18 cellular contexts compared by ENCODE assay signal in genomic region chr22:28462041-28462440, GRCh38.
A peak's percentile ranks its signal among the peaks of the same experiment; 100 is the strongest.
DNase-seq lines count a peak whose midpoint lies in the region; ATAC-seq, FAIRE-seq and TF ChIP-seq lines count a peak whose summit lies in the region.
"Had no signal": no experiment of that assay in that cellular context is flagged by ENCODE, and none has a peak within 500 bp of the region (broad histone marks: within the 10 kb centered on the region; RNA-seq: fewer than 3 reads in every experiment).

No MANE protein-coding gene starts in this region.

- FAIRE-seq in HepG2 (lab: Jason Lieb, UNC) (no peak), urothelium cell line (lab: Jason Lieb, UNC) (peak; percentile 66)
- FAIRE-seq: G401.6, GM12892 had no signal

- no peak for TF ChIP-seq CTCF in HepG2 (CRISPR knock-in tag; IDR thresholded peaks at IDR 0.05)
- TF ChIP-seq CTCF in right lobe of liver (IDR thresholded peaks at IDR 0.05): no peak
- TF ChIP-seq CTCF in WTC11 (IDR thresholded peaks at IDR 0.05): no peak

- H3K9me3 Mint-ChIP-seq in WTC11: peaks cover 7% of the 10 kb centered on the region
- H3K9me3 Mint-ChIP-seq: HFFc6 had no signal

- BruUV-seq in HepG2 (replicated peaks; lab: Mats Ljungman, UMichigan): no TSS peak

- ATAC-seq in HepG2 (no peak), right lobe of liver (no peak), WTC11 (no peak), HG02884 (IDR thresholded peaks at IDR 0.05; ENCODE audit: unreplicated experiment) (no peak), GM21619 (IDR thresholded peaks at IDR 0.05; ENCODE audit: unreplicated experiment) (no peak)

- intact Hi-C loops in HepG2 (cut with micrococcal nuclease; ENCODE audit: unreplicated experiment): no loop called here
- intact Hi-C loops in right lobe of liver (cut with DNase I): no loop called here

- H3K27me3 ChIP-seq in HepG2 (ENCODE audit: control insufficient read depth in 1 of 2, insufficient read depth in 2 of 2, low read length in 2 of 2) (no peaks in the 10 kb centered on the region; a peak in 1 of 5 replicates), right lobe of liver (no peaks in the 10 kb centered on the region), Karpas-422 (ENCODE audit: low read length) (no peaks in the 10 kb centered on the region)

- H3K4me3 Mint-ChIP-seq in WTC11: no peak overlapping the region
- H3K4me3 Mint-ChIP-seq: B cell; CD4-positive, alpha-beta memory T cell; HFFc6 had no signal

- no peak overlapping the region for H3K27ac ChIP-seq in HepG2 (ENCODE audit: extremely low read length, insufficient read depth, low read length)
- no peak overlapping the region for H3K27ac ChIP-seq in right lobe of liver
- H3K27ac ChIP-seq in Karpas-422 (ENCODE audit: low read length): no peak overlapping the region

- TF ChIP-seq POLR2A in HepG2 (IDR thresholded peaks at IDR 0.05; ENCODE audit: insufficient read depth in 1 of 2, low read depth in 2 of 2, low read length in 2 of 2) (no peak), right lobe of liver (IDR thresholded peaks at IDR 0.05) (no peak)

- H3K4me1 ChIP-seq in HepG2 (ENCODE audit: insufficient read depth, low read length) (no peaks in the 10 kb centered on the region), right lobe of liver (no peaks in the 10 kb centered on the region), Karpas-422 (ENCODE audit: low read length) (no peaks in the 10 kb centered on the region)

- WGBS in HepG2 (ENCODE audit: low lambda C conversion rate): 95% methylated on average over 1 of the region's 1 CpG
- WGBS in right lobe of liver (ENCODE audit: insufficient coverage, low coverage, low lambda C conversion rate, missing lambda C conversion rate): 93% methylated on average over 1 of the region's 1 CpG

- in situ Hi-C loops in HepG2 (cut with HindIII; ENCODE audit: extremely low pct_ligation_motif_present, low pct_unique_long_range_greater_than_20kb): no loop called here

- POLR2A ChIA-PET in HepG2 (lab: Yijun Ruan, JAX): no interaction called here
- POLR2A ChIA-PET in WTC11 (lab: Charles Lee): no interaction called here

- no peaks in the 10 kb centered on the region for H3K36me3 ChIP-seq in HepG2 (replicated peaks in 1 of 2; ENCODE audit: control insufficient read depth in 1 of 2, insufficient read depth in 2 of 2, low read length in 2 of 2)
- H3K36me3 ChIP-seq in right lobe of liver: no peaks in the 10 kb centered on the region
- H3K36me3 ChIP-seq in Karpas-422 (ENCODE audit: insufficient read depth, low read length): no peaks in the 10 kb centered on the region

- H2AFZ ChIP-seq in HepG2 (ENCODE audit: low read length): no peak overlapping the region
- H2AFZ ChIP-seq in Karpas-422 (ENCODE audit: low read length): 0 out of 2 replicates have a peak overlapping the region, but pooled peaks have one; percentile 26

- H3K36me3 Mint-ChIP-seq in WTC11: no peaks in the 10 kb centered on the region
- H3K36me3 Mint-ChIP-seq: CD4-positive, alpha-beta memory T cell had no signal

- H3K9ac ChIP-seq in HepG2 (ENCODE audit: insufficient read depth, low read depth, low read length) (no peak overlapping the region), Karpas-422 (ENCODE audit: low read length) (no peak overlapping the region)

- TF ChIP-seq EP300 in HepG2 (IDR thresholded peaks at IDR 0.05; ENCODE audit: low read depth in 2 of 2, low read length in 2 of 2) (no peak), HepG2 (CRISPR knock-in tag; IDR thresholded peaks at IDR 0.05; ENCODE audit: borderline replicate concordance) (no peak)

- H3K4me3 ChIP-seq in HepG2 (replicated peaks in 1 of 3; ENCODE audit: insufficient read depth in 1 of 3, low read depth in 2 of 3, low read length in 3 of 3) (no peak overlapping the region), right lobe of liver (no peak overlapping the region), Karpas-422 (ENCODE audit: low read length) (no peak overlapping the region)

- peaks cover 7% of the 10 kb centered on the region; the same call in 1 of the 2 replicates for H3K4me1 Mint-ChIP-seq in WTC11
- H3K4me1 Mint-ChIP-seq: B cell; CD4-positive, alpha-beta memory T cell had no signal

- DNase-seq in HepG2 (ENCODE audit: low spot score) (no peak), right lobe of liver (no peak), Karpas-422 (peak; percentile 52), WTC11 (ENCODE audit: low spot score) (no peak), urothelium cell line (ENCODE audit: low spot score) (no peak), NCI-H1930 (lab: John Stamatoyannopoulos, UW) (no peak)
- DNase-seq: C1 segment of cervical spinal cord; CD4-positive, alpha-beta memory T cell; DMS79; EL; HCEC 1CT; HFFc6; IMR-90 had no signal

- CTCF ChIA-PET in HepG2 (lab: Yijun Ruan, JAX; ENCODE audit: low intra/inter-chr PET ratio, low total read pairs) (no interaction called here), WTC11 (lab: Charles Lee) (no interaction called here)

- H4K20me1 ChIP-seq in HepG2 (ENCODE audit: insufficient read depth, low read length): no peaks in the 10 kb centered on the region
- H4K20me1 ChIP-seq in Karpas-422 (ENCODE audit: insufficient read depth, low read depth, low read length): 0 out of 2 replicates have a peak, but pooled peaks cover 3% of the 10 kb centered on the region

- H3K4me2 ChIP-seq in HepG2 (ENCODE audit: low read depth, low read length) (no peak overlapping the region), Karpas-422 (ENCODE audit: low read depth, low read length, poor library complexity, severe bottlenecking) (no peak overlapping the region)

- no peaks in the 10 kb centered on the region for H3K9me2 ChIP-seq in Karpas-422 (replicated peaks; ENCODE audit: insufficient read depth, low read length)

- H3K27me3 Mint-ChIP-seq in WTC11 (ENCODE audit: low read depth): no peaks in the 10 kb centered on the region

- no peaks in the 10 kb centered on the region for H3K9me3 ChIP-seq in HepG2 (ENCODE audit: low read length)
- no peaks in the 10 kb centered on the region for H3K9me3 ChIP-seq in right lobe of liver
- H3K9me3 ChIP-seq in Karpas-422 (ENCODE audit: low read length): no peaks in the 10 kb centered on the region

- TF ChIP-seq RAD21 in HepG2 (CRISPR knock-in tag; IDR thresholded peaks at IDR 0.05): no peak

- no peaks in the 10 kb centered on the region for H3K79me2 ChIP-seq in HepG2 (ENCODE audit: insufficient read depth, low read length)
- H3K79me2 ChIP-seq in Karpas-422 (ENCODE audit: low read length): no peaks in the 10 kb centered on the region

- H3K27ac Mint-ChIP-seq in WTC11: no peak overlapping the region
- H3K27ac Mint-ChIP-seq: B cell; CD4-positive, alpha-beta memory T cell; HFFc6 had no signal

TF ChIP-seq in HepG2, 621 proteins besides CTCF, POLR2A, EP300 and RAD21:
- TF ChIP-seq ZNF775 (CRISPR knock-in tag; IDR thresholded peaks at IDR 0.05; ENCODE audit: borderline replicate concordance) (no peak), NFYC (CRISPR knock-in tag; IDR thresholded peaks at IDR 0.05) (0 out of 2 replicates have a peak, but pooled peaks have one; percentile 24)

TF ChIP-seq in WTC11, 78 proteins besides CTCF, POLR2A, EP300 and RAD21 (continues in another document):
- peak; percentile 59 for TF ChIP-seq USF2 (CRISPR knock-in tag; IDR thresholded peaks at IDR 0.05)
- TF ChIP-seq, protein P1, sequence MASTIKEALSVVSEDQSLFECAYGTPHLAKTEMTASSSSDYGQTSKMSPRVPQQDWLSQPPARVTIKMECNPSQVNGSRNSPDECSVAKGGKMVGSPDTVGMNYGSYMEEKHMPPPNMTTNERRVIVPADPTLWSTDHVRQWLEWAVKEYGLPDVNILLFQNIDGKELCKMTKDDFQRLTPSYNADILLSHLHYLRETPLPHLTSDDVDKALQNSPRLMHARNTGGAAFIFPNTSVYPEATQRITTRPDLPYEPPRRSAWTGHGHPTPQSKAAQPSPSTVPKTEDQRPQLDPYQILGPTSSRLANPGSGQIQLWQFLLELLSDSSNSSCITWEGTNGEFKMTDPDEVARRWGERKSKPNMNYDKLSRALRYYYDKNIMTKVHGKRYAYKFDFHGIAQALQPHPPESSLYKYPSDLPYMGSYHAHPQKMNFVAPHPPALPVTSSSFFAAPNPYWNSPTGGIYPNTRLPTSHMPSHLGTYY (CRISPR knock-in tag; IDR thresholded peaks at IDR 0.05): no peak
- TF ChIP-seq, protein P2, sequence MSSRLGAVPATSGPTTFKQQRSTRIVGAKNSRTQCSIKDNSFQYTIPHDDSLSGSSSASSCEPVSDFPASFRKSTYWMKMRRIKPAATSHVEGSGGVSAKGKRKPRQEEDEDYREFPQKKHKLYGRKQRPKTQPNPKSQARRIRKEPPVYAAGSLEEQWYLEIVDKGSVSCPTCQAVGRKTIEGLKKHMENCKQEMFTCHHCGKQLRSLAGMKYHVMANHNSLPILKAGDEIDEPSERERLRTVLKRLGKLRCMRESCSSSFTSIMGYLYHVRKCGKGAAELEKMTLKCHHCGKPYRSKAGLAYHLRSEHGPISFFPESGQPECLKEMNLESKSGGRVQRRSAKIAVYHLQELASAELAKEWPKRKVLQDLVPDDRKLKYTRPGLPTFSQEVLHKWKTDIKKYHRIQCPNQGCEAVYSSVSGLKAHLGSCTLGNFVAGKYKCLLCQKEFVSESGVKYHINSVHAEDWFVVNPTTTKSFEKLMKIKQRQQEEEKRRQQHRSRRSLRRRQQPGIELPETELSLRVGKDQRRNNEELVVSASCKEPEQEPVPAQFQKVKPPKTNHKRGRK (CRISPR knock-in tag; IDR thresholded peaks at IDR 0.05; ENCODE audit: borderline replicate concordance): no peak
- no peak for TF ChIP-seq GTF2I (CRISPR knock-in tag; conservative IDR thresholded peaks at IDR 0.05)
- no peak for TF ChIP-seq ZNF219 (CRISPR knock-in tag; IDR thresholded peaks at IDR 0.05; ENCODE audit: borderline replicate concordance)
- TF ChIP-seq, protein P3, sequence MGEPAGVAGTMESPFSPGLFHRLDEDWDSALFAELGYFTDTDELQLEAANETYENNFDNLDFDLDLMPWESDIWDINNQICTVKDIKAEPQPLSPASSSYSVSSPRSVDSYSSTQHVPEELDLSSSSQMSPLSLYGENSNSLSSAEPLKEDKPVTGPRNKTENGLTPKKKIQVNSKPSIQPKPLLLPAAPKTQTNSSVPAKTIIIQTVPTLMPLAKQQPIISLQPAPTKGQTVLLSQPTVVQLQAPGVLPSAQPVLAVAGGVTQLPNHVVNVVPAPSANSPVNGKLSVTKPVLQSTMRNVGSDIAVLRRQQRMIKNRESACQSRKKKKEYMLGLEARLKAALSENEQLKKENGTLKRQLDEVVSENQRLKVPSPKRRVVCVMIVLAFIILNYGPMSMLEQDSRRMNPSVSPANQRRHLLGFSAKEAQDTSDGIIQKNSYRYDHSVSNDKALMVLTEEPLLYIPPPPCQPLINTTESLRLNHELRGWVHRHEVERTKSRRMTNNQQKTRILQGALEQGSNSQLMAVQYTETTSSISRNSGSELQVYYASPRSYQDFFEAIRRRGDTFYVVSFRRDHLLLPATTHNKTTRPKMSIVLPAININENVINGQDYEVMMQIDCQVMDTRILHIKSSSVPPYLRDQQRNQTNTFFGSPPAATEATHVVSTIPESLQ (CRISPR knock-in tag; IDR thresholded peaks at IDR 0.05): no peak

Comparison
In these comparisons a context has a peak if more than half of its experiments do, and no peak if none do; other contexts are left out.
1. Of the 50 proteins assayed by ChIP-seq in both HepG2 and WTC11: peak only in HepG2: none; only in WTC11: USF2; in both: none; in neither: 49.